8 cellular contexts compared by ENCODE assay signal in genomic region chr5:122458278-122458872, GRCh38.
DNase-seq lines count a peak whose midpoint lies in the region; ATAC-seq and TF ChIP-seq lines count a peak whose summit lies in the region.

No MANE protein-coding gene starts in this region.

- no CpG with 5 or more reads among the region's 8 CpGs for WGBS in neuronal stem cell (ENCODE audit: extremely low coverage in 2 of 2, insufficient read length in 2 of 2, insufficient replicate concordance in 1 of 2), 2 donors

- DNase-seq in DMS153 (lab: John Stamatoyannopoulos, UW) (peak; percentile 4), DMS153 treated with DMSO at 0.1 percent for 48 hours (lab: John Stamatoyannopoulos, UW; ENCODE audit: unreplicated experiment) (no peak), LHCN-M2 (ENCODE audit: low read depth) (peak; percentile 15), cardiac fibroblast (ENCODE audit: low read depth in 2 of 2) (peak; percentile 29 to 33), renal cortical epithelial cell (ENCODE audit: low read depth) (peak; percentile 18), neuronal stem cell (ENCODE audit: low spot score) (no peak), NCI-H2029 (lab: John Stamatoyannopoulos, UW) (no peak)

- H2BK5ac ChIP-seq in neuronal stem cell (ENCODE audit: low read length): no peak overlapping the region

- H3K36me3 ChIP-seq in neuronal stem cell (replicated peaks in 1 of 2; ENCODE audit: control insufficient read depth in 2 of 2, insufficient read depth in 2 of 2, low read length in 2 of 2): no peaks in the 10 kb centered on the region

- H2AFZ ChIP-seq in neuronal stem cell (ENCODE audit: low read length): no peak overlapping the region

- no peak overlapping the region for H3K4ac ChIP-seq in neuronal stem cell (ENCODE audit: low read length)

- no peak overlapping the region for H2AK5ac ChIP-seq in neuronal stem cell (ENCODE audit: low read depth, low read length)

- no peak overlapping the region for H3K9ac ChIP-seq in neuronal stem cell (ENCODE audit: low read depth, low read length, poor library complexity)

- no peaks in the 10 kb centered on the region for H3K27me3 ChIP-seq in neuronal stem cell (ENCODE audit: control insufficient read depth in 3 of 3, insufficient read depth in 3 of 3, low read depth in 1 of 3, low read length in 3 of 3)

- no peak overlapping the region for H3K4me2 ChIP-seq in neuronal stem cell (ENCODE audit: insufficient read depth, low read length, poor library complexity, severe bottlenecking)

- H4K91ac ChIP-seq in neuronal stem cell (ENCODE audit: low read depth, low read length, poor library complexity): no peak overlapping the region

- H2BK12ac ChIP-seq in neuronal stem cell (ENCODE audit: low read length): no peak overlapping the region

- H3K4me3 ChIP-seq in cardiac fibroblast (replicated peaks in 1 of 2; ENCODE audit: low read depth in 2 of 2, low read length in 2 of 2) (no peak overlapping the region), neuronal stem cell (ENCODE audit: low read length in 2 of 2) (no peak overlapping the region)

- H3K79me1 ChIP-seq in neuronal stem cell (ENCODE audit: low read depth, low read length): no peaks in the 10 kb centered on the region

- no peak overlapping the region for H3K27ac ChIP-seq in neuronal stem cell (replicated peaks; ENCODE audit: low read length)

- no peaks in the 10 kb centered on the region for H3K4me1 ChIP-seq in neuronal stem cell (ENCODE audit: control insufficient read depth in 2 of 2, insufficient read depth in 1 of 2, low read depth in 1 of 2, low read length in 2 of 2)

- ATAC-seq in GM21717 (IDR thresholded peaks at IDR 0.05; ENCODE audit: unreplicated experiment): peak; percentile 69

- H3K9me3 ChIP-seq in neuronal stem cell (replicated peaks in 1 of 2; ENCODE audit: control insufficient read depth in 2 of 2, insufficient read depth in 1 of 2, low read depth in 1 of 2, low read length in 2 of 2): no peaks in the 10 kb centered on the region

- H2BK120ac ChIP-seq in neuronal stem cell (ENCODE audit: low read depth, low read length): no peak overlapping the region

- no peak overlapping the region for H3K14ac ChIP-seq in neuronal stem cell (ENCODE audit: low read length)

- TF ChIP-seq CTCF in cardiac fibroblast (IDR thresholded peaks at IDR 0.05; ENCODE audit: low read depth, low read length): peak; percentile 41

- no peak overlapping the region for H3K23ac ChIP-seq in neuronal stem cell (ENCODE audit: low read depth, low read length, poor library complexity)

- no peak overlapping the region for H4K8ac ChIP-seq in neuronal stem cell (ENCODE audit: low read depth, low read length)

- H3K18ac ChIP-seq in neuronal stem cell (ENCODE audit: low read length): no peak overlapping the region

- H2BK15ac ChIP-seq in neuronal stem cell (ENCODE audit: low read length): no peak overlapping the region

Comparison
In these comparisons a context has a peak if more than half of its experiments do, and no peak if none do; other contexts are left out.
1. DNase-seq: peak in DMS153 (single experiment), LHCN-M2 (single experiment), cardiac fibroblast (2 of 2) and renal cortical epithelial cell (single experiment); none in DMS153 treated with DMSO at 0.1 percent for 48 hours (single experiment), neuronal stem cell (single experiment) and NCI-H2029 (single experiment).